ENCODE assay signal across 2 cellular contexts in genomic region chr2:111522231-111522768, GRCh38.
A peak's percentile ranks its signal among the peaks of the same experiment; 100 is the strongest.
TF ChIP-seq lines count a peak whose summit lies in the region.

No MANE protein-coding gene starts in this region.

TF ChIP-seq in liver, 16 proteins besides CTCF, POLR2A, EP300 and RAD21 (continued from another document):
- TF ChIP-seq, protein P1, sequence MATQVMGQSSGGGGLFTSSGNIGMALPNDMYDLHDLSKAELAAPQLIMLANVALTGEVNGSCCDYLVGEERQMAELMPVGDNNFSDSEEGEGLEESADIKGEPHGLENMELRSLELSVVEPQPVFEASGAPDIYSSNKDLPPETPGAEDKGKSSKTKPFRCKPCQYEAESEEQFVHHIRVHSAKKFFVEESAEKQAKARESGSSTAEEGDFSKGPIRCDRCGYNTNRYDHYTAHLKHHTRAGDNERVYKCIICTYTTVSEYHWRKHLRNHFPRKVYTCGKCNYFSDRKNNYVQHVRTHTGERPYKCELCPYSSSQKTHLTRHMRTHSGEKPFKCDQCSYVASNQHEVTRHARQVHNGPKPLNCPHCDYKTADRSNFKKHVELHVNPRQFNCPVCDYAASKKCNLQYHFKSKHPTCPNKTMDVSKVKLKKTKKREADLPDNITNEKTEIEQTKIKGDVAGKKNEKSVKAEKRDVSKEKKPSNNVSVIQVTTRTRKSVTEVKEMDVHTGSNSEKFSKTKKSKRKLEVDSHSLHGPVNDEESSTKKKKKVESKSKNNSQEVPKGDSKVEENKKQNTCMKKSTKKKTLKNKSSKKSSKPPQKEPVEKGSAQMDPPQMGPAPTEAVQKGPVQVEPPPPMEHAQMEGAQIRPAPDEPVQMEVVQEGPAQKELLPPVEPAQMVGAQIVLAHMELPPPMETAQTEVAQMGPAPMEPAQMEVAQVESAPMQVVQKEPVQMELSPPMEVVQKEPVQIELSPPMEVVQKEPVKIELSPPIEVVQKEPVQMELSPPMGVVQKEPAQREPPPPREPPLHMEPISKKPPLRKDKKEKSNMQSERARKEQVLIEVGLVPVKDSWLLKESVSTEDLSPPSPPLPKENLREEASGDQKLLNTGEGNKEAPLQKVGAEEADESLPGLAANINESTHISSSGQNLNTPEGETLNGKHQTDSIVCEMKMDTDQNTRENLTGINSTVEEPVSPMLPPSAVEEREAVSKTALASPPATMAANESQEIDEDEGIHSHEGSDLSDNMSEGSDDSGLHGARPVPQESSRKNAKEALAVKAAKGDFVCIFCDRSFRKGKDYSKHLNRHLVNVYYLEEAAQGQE (IDR thresholded peaks at IDR 0.05), result peak; percentile 33
- TF ChIP-seq, protein P2, sequence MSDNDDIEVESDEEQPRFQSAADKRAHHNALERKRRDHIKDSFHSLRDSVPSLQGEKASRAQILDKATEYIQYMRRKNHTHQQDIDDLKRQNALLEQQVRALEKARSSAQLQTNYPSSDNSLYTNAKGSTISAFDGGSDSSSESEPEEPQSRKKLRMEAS (IDR thresholded peaks at IDR 0.05), result no peak
- TF ChIP-seq ATF3 (IDR thresholded peaks at IDR 0.05), result no peak

TF ChIP-seq in SK-N-SH treated with all-trans-retinoic acid at 6 μM for 48 hours, 23 proteins besides CTCF, POLR2A, EP300 and RAD21 (continued from another document):
- no peak for TF ChIP-seq POU6F1 (CRISPR knock-in tag; IDR thresholded peaks at IDR 0.05; ENCODE audit: borderline replicate concordance, low read depth)
- no peak for TF ChIP-seq GLIS3 (CRISPR knock-in tag; IDR thresholded peaks at IDR 0.05)
